10 cellular contexts compared by ENCODE assay signal in genomic region chr6:159170333-159170672, GRCh38. TPM values are rescaled to one million over a fixed set of nuclear protein-coding genes. Genes with fewer than 3 reads are reported as not detected.
DNase-seq lines count a peak whose midpoint lies in the region; ATAC-seq and TF ChIP-seq lines count a peak whose summit lies in the region.
"Had no signal": no experiment of that assay in that cellular context is flagged by ENCODE, and none has a peak within 500 bp of the region (broad histone marks: within the 10 kb centered on the region; RNA-seq: fewer than 3 reads in every experiment).

No MANE protein-coding gene starts in this region.

- TF ChIP-seq EP300 in stomach (IDR thresholded peaks at IDR 0.05): no peak

- no peak overlapping the region for H2AK5ac ChIP-seq in trophoblast cell (ENCODE audit: low read length)

- intact Hi-C loops in stomach (cut with DNase I; ENCODE audit: low total_unique reads): loop anchor here (10.0 kb wide), 1 partner anchor 484 kb away; no protein-coding TSS in a partner anchor

- peaks cover 86% of the 10 kb centered on the region for H3K27me3 Mint-ChIP-seq in CD4-positive, CD25-positive, alpha-beta regulatory T cell

- H3K79me1 ChIP-seq in trophoblast cell (ENCODE audit: low read length): no peaks in the 10 kb centered on the region

- no peak overlapping the region for H3K27ac Mint-ChIP-seq in CD4-positive, CD25-positive, alpha-beta regulatory T cell

- H3K14ac ChIP-seq in trophoblast cell (ENCODE audit: low read length): no peak overlapping the region

- H3K36me3 ChIP-seq in CD4-positive, CD25-positive, alpha-beta regulatory T cell (ENCODE audit: control insufficient read depth, insufficient read depth, low read length): no peaks in the 10 kb centered on the region
- H3K36me3 ChIP-seq in NT2/D1 (ENCODE audit: insufficient read depth, insufficient read length, low read length) (no peaks in the 10 kb centered on the region), trophoblast cell (ENCODE audit: control insufficient read depth in 1 of 2, insufficient read depth in 2 of 2, low read length in 2 of 2) (no peaks in the 10 kb centered on the region), stomach (no peaks in the 10 kb centered on the region)

- peaks cover 0 to 1% (median 0%) of the 10 kb centered on the region in 7 donors for H3K9me3 Mint-ChIP-seq in CD4-positive, CD25-positive, alpha-beta regulatory T cell

- H2BK120ac ChIP-seq in trophoblast cell (ENCODE audit: insufficient read depth, low read length, poor library complexity): no peak overlapping the region

- H3K4ac ChIP-seq in trophoblast cell (ENCODE audit: low read depth, low read length): no peak overlapping the region

- H3K36me3 Mint-ChIP-seq in CD4-positive, CD25-positive, alpha-beta regulatory T cell: no peaks in the 10 kb centered on the region

- TF ChIP-seq CTCF in epithelial cell of proximal tubule (conservative IDR thresholded peaks at IDR 0.05; ENCODE audit: low read depth, low read length) (no peak), stomach (IDR thresholded peaks at IDR 0.05) (no peak)

- no peak for TF ChIP-seq POLR2A in stomach (IDR thresholded peaks at IDR 0.05)

- no peak overlapping the region for H2BK5ac ChIP-seq in trophoblast cell (ENCODE audit: low read depth, low read length, poor library complexity)

- no peak overlapping the region for H4K12ac ChIP-seq in trophoblast cell (ENCODE audit: low read depth, low read length)

- no peaks in the 10 kb centered on the region for H3K79me2 ChIP-seq in trophoblast cell (ENCODE audit: control insufficient read depth, insufficient read depth, low read length, poor library complexity)

- peaks cover 63% of the 10 kb centered on the region for H3K27me3 ChIP-seq in CD4-positive, CD25-positive, alpha-beta regulatory T cell (ENCODE audit: control insufficient read depth, insufficient read depth, low read length)
- peaks cover 68% of the 10 kb centered on the region for H3K27me3 ChIP-seq in NT2/D1 (ENCODE audit: insufficient read depth, insufficient read length)
- peaks cover 38% of the 10 kb centered on the region for H3K27me3 ChIP-seq in trophoblast cell (ENCODE audit: insufficient read depth, low read length)
- peaks cover 3 to 93% (median 56%) of the 10 kb centered on the region in 3 donors for H3K27me3 ChIP-seq in stomach

- peak overlapping the region; percentile 76 for H3K9ac ChIP-seq in NT2/D1 (ENCODE audit: insufficient read length, low read depth)
- H3K9ac ChIP-seq in trophoblast cell (ENCODE audit: low read length): no peak overlapping the region

- no peak overlapping the region for H2BK12ac ChIP-seq in trophoblast cell (ENCODE audit: low read length)

- DNase-seq in CD4-positive, CD25-positive, alpha-beta regulatory T cell: no peak
- DNase-seq in NT2/D1 (ENCODE audit: low read depth, low spot score) (no peak), epithelial cell of proximal tubule (ENCODE audit: low read depth) (no peak), trophoblast cell (peak in 1 of 2 donors; percentile 6), substantia nigra (lab: John Stamatoyannopoulos, UW) (no peak), stomach (no peak), SIG-M5 (lab: John Stamatoyannopoulos, UW) (no peak)

- H3K4me3 Mint-ChIP-seq in CD4-positive, CD25-positive, alpha-beta regulatory T cell: peak overlapping the region; percentile 46 to 80 (median 58)

- H4K91ac ChIP-seq in trophoblast cell (ENCODE audit: low read depth, low read length): no peak overlapping the region

- peak overlapping the region; percentile 86 for H3K4me2 ChIP-seq in trophoblast cell (ENCODE audit: low read length)

- H3K27ac ChIP-seq in CD4-positive, CD25-positive, alpha-beta regulatory T cell (ENCODE audit: insufficient read depth, low read length, poor library complexity, severe bottlenecking): no peak overlapping the region
- no peak overlapping the region for H3K27ac ChIP-seq in trophoblast cell (ENCODE audit: low read depth, low read length)
- H3K27ac ChIP-seq in substantia nigra (ENCODE audit: low read depth, low read length, poor library complexity, severe bottlenecking): no peak overlapping the region
- H3K27ac ChIP-seq in stomach: no peak overlapping the region

- H4K8ac ChIP-seq in trophoblast cell (ENCODE audit: low read depth, low read length): no peak overlapping the region

- no peak overlapping the region for H3K23ac ChIP-seq in trophoblast cell (ENCODE audit: low read length)

- no peaks in the 10 kb centered on the region for H3K9me3 ChIP-seq in CD4-positive, CD25-positive, alpha-beta regulatory T cell (ENCODE audit: control insufficient read depth in 2 of 2, low read length in 2 of 2)
- H3K9me3 ChIP-seq in NT2/D1 (ENCODE audit: insufficient read depth, low read length): peaks cover 13% of the 10 kb centered on the region; the same call in 1 of the 2 replicates
- H3K9me3 ChIP-seq in trophoblast cell (ENCODE audit: insufficient read depth, low read depth, low read length): peaks cover 2% of the 10 kb centered on the region
- H3K9me3 ChIP-seq in stomach: no peaks in the 10 kb centered on the region

- H3K4me1 ChIP-seq in CD4-positive, CD25-positive, alpha-beta regulatory T cell (ENCODE audit: control insufficient read depth, insufficient read depth, low read length, poor library complexity, severe bottlenecking): peaks cover 15% of the 10 kb centered on the region
- H3K4me1 ChIP-seq in NT2/D1 (ENCODE audit: insufficient read depth, insufficient read length) (no peaks in the 10 kb centered on the region), trophoblast cell (ENCODE audit: control insufficient read depth in 1 of 2, insufficient read depth in 2 of 2, low read length in 2 of 2) (peaks cover 8 to 13% of the 10 kb centered on the region in 2 experiments), stomach (peaks cover 18 to 33% (median 25%) of the 10 kb centered on the region in 4 donors)

- no CpG with 5 or more reads among the region's 7 CpGs for WGBS in trophoblast cell (ENCODE audit: extremely low coverage, insufficient coverage, insufficient read length)
- 6 to 11% (median 7%) methylated on average over 7 of the region's 7 CpGs for WGBS in stomach, 5 donors

- ATAC-seq in CD4-positive, CD25-positive, alpha-beta regulatory T cell (ENCODE audit: low read depth in 2 of 2): no peak
- ATAC-seq in HG02588 (IDR thresholded peaks at IDR 0.05; ENCODE audit: unreplicated experiment): no peak

- no peak overlapping the region for H3K4me3 ChIP-seq in CD4-positive, CD25-positive, alpha-beta regulatory T cell (ENCODE audit: low read depth, low read length)
- peak overlapping the region; percentile 49 for H3K4me3 ChIP-seq in NT2/D1 (ENCODE audit: insufficient read length, low read depth)
- H3K4me3 ChIP-seq in epithelial cell of proximal tubule (ENCODE audit: low read depth, low read length): peak overlapping the region; percentile 43
- no peak overlapping the region for H3K4me3 ChIP-seq in trophoblast cell (ENCODE audit: low read depth, low read length)
- H3K4me3 ChIP-seq in stomach: peak overlapping the region in 2 of 4 donors; percentile 43 to 45

- peaks cover 0 to 22% (median 12%) of the 10 kb centered on the region in 4 donors for H3K4me1 Mint-ChIP-seq in CD4-positive, CD25-positive, alpha-beta regulatory T cell

- no peak overlapping the region for H2AFZ ChIP-seq in trophoblast cell (ENCODE audit: insufficient read depth, low read length, poor library complexity)

- H3K18ac ChIP-seq in trophoblast cell (ENCODE audit: low read length): no peak overlapping the region

RNA-seq across cellular contexts. Expression of gene FNDC1, which starts 1.1 kb away (rescaled TPM):
- not detected for total RNA-seq in CD4-positive, CD25-positive, alpha-beta regulatory T cell
- polyA plus RNA-seq in CD4-positive, CD25-positive, alpha-beta regulatory T cell: under 1 TPM in 1 of 4 donors, not detected in 3; 0.17 TPM
- total RNA-seq in epithelial cell of proximal tubule: 0.14 TPM in 1 of 2 replicates, not detected in the other
- 0.34 and 0.39 TPM in 2 replicates for polyA plus RNA-seq in trophoblast cell (2013)
- 10 to 100 TPM in 1 of 5 donors, 1 to 10 TPM in 1, under 1 TPM in 1, not detected in 2; 0.43 to 11.0 (median 4.0) TPM for total RNA-seq in stomach
- polyA plus RNA-seq in stomach: under 1 TPM in 2 of 3 donors, not detected in 1; 0.06 to 0.10 TPM
- total RNA-seq: bronchial epithelial cell, NCI-H460 had no signal

Comparison
In these comparisons a context has a peak if more than half of its experiments do, and no peak if none do; other contexts are left out.
1. H3K4me3 ChIP-seq: peak in NT2/D1 (single experiment) and epithelial cell of proximal tubule (single experiment); none in CD4-positive, CD25-positive, alpha-beta regulatory T cell (single experiment) and trophoblast cell (single experiment).